1 cellular context compared by ENCODE assay signal in genomic region chrX:153763989-153764755, GRCh38.
TF ChIP-seq lines count a peak whose summit lies in the region.

PLXNB3 (plus strand) TSS chrX:153764249; CDS start chrX:153765536, 1,287 bp downstream.

TF ChIP-seq in K562, 482 proteins besides CTCF, POLR2A, EP300 and RAD21 (continued from another document and continues in another):
- TF ChIP-seq CHAMP1 (IDR thresholded peaks at IDR 0.05), result no peak
- no peak for TF ChIP-seq TCF7L2 (IDR thresholded peaks at IDR 0.05; ENCODE audit: low read depth, low read length)
- TF ChIP-seq ZBTB1 (CRISPR knock-in tag; IDR thresholded peaks at IDR 0.05; ENCODE audit: borderline replicate concordance, low read depth), result no peak
- no peak for TF ChIP-seq MYC (IDR thresholded peaks at IDR 0.05; ENCODE audit: low read depth, low read length)
- no peak for TF ChIP-seq MYC (CRISPR knock-in tag; IDR thresholded peaks at IDR 0.05; ENCODE audit: borderline replicate concordance, low read depth)
- TF ChIP-seq ZNF407 (IDR thresholded peaks at IDR 0.05; ENCODE audit: low read depth), result no peak
- peak; percentile 3 for TF ChIP-seq CTCFL (IDR thresholded peaks at IDR 0.05; ENCODE audit: borderline replicate concordance, insufficient read depth, low read depth, low read length, poor library complexity, severe bottlenecking)
- no peak for TF ChIP-seq ZNF639 (CRISPR knock-in tag; conservative IDR thresholded peaks at IDR 0.05 in 1 of 2, IDR thresholded peaks at IDR 0.05 in 1 of 2)
- no peak for TF ChIP-seq GABPA (tag; conservative IDR thresholded peaks at IDR 0.05; ENCODE audit: low read depth)
- no peak for TF ChIP-seq ZNF75A (CRISPR knock-in tag; IDR thresholded peaks at IDR 0.05)
- TF ChIP-seq GTF2B (IDR thresholded peaks at IDR 0.05; ENCODE audit: extremely low read depth, insufficient read length), result no peak
- peak; percentile 56; the same call in 1 of the 2 replicates for TF ChIP-seq CTBP1 (IDR thresholded peaks at IDR 0.05; ENCODE audit: borderline replicate concordance)
- TF ChIP-seq FOS (IDR thresholded peaks at IDR 0.05; ENCODE audit: extremely low read depth, insufficient read length), result no peak
- TF ChIP-seq IRF2 (CRISPR knock-in tag; IDR thresholded peaks at IDR 0.05), result no peak
- TF ChIP-seq NFIC (IDR thresholded peaks at IDR 0.05), result no peak
- TF ChIP-seq ZNF239 (CRISPR knock-in tag; IDR thresholded peaks at IDR 0.05), result no peak
- TF ChIP-seq ASH1L (IDR thresholded peaks at IDR 0.05; ENCODE audit: borderline replicate concordance, low read depth, partially characterized antibody), result no peak
- TF ChIP-seq SMAD4 (CRISPR knock-in tag; conservative IDR thresholded peaks at IDR 0.05), result 0 out of 2 replicates have a peak, but pooled peaks have one; percentile 31
- TF ChIP-seq MCM3 (IDR thresholded peaks at IDR 0.05), result no peak
- TF ChIP-seq ZNF780A (CRISPR knock-in tag; IDR thresholded peaks at IDR 0.05), result no peak
- TF ChIP-seq ERF (CRISPR knock-in tag; IDR thresholded peaks at IDR 0.05), result 0 out of 2 replicates have a peak, but pooled peaks have one; percentile 44
- TF ChIP-seq MCM5 (IDR thresholded peaks at IDR 0.05; ENCODE audit: low read depth), result no peak
- TF ChIP-seq ZNF347 (CRISPR knock-in tag; IDR thresholded peaks at IDR 0.05; ENCODE audit: low read depth), result no peak
- TF ChIP-seq ZFP91 (CRISPR knock-in tag; IDR thresholded peaks at IDR 0.05), result no peak
- no peak for TF ChIP-seq NFXL1 (CRISPR knock-in tag; IDR thresholded peaks at IDR 0.05)
- 0 out of 2 replicates have a peak, but pooled peaks have one; percentile 26 for TF ChIP-seq TFAP4 (CRISPR knock-in tag; IDR thresholded peaks at IDR 0.05; ENCODE audit: borderline replicate concordance)
- no peak for TF ChIP-seq ESRRB (CRISPR knock-in tag; IDR thresholded peaks at IDR 0.05; ENCODE audit: borderline replicate concordance)
- no peak for TF ChIP-seq E2F5 (CRISPR knock-in tag; IDR thresholded peaks at IDR 0.05)
- no peak for TF ChIP-seq CREM (IDR thresholded peaks at IDR 0.05; ENCODE audit: low read depth)
- TF ChIP-seq NR1H2 (CRISPR knock-in tag; IDR thresholded peaks at IDR 0.05), result no peak
- no peak for TF ChIP-seq ZNF408 (CRISPR knock-in tag; IDR thresholded peaks at IDR 0.05; ENCODE audit: low read depth)
- no peak for TF ChIP-seq MAX (CRISPR knock-in tag; IDR thresholded peaks at IDR 0.05)
- TF ChIP-seq BHLHE40 (IDR thresholded peaks at IDR 0.05; ENCODE audit: low read length), result 0 out of 2 replicates have a peak, but pooled peaks have one; percentile 19
- peak in 1 of 3 experiments; percentile 28 for TF ChIP-seq YY1 (IDR thresholded peaks at IDR 0.05; ENCODE audit: borderline replicate concordance in 1 of 3, control insufficient read depth in 1 of 3, extremely low read depth in 1 of 3, insufficient read depth in 3 of 3, insufficient read length in 1 of 3, insufficient replicate concordance in 2 of 3, low read depth in 1 of 3, low read length in 2 of 3)
- no peak for TF ChIP-seq NFE2 (IDR thresholded peaks at IDR 0.05; ENCODE audit: low read depth)
- no peak for TF ChIP-seq ZNF398 (CRISPR knock-in tag; IDR thresholded peaks at IDR 0.05)
- no peak for TF ChIP-seq ZNF766 (CRISPR knock-in tag; conservative IDR thresholded peaks at IDR 0.05)
- no peak for TF ChIP-seq FOXJ2 (tag; IDR thresholded peaks at IDR 0.05)
- no peak for TF ChIP-seq ZNF165 (CRISPR knock-in tag; IDR thresholded peaks at IDR 0.05; ENCODE audit: borderline replicate concordance)
- TF ChIP-seq SMARCA5 (IDR thresholded peaks at IDR 0.05), result no peak
- TF ChIP-seq ZNF431 (CRISPR knock-in tag; IDR thresholded peaks at IDR 0.05), result no peak
